ENCODE assay signal across 8 cellular contexts in the genomic region with DNA sequence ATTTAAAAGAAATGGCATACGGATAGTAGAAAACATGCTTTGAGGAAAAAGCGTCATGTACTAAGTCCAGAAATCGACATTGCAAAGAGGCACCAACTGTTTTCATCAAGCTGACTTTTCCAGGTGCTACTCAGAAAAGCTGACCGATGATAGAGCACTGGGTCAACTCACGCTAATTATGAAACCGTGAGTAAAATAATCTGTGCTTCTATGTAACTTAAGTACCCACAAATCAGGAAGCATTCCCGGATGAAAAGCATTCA. TPM values are rescaled to one million over a fixed set of nuclear protein-coding genes. Genes with fewer than 3 reads are reported as not detected.
A peak's percentile ranks its signal among the peaks of the same experiment; 100 is the strongest.
DNase-seq lines count a peak whose midpoint lies in the region; ATAC-seq and TF ChIP-seq lines count a peak whose summit lies in the region.

No MANE protein-coding gene starts in this region.

- H3K9me3 Mint-ChIP-seq in Calu3 (ENCODE audit: low read depth, unreplicated experiment) (no peaks in the 10 kb centered on the region), mesothelial cell of epicardium (no peaks in the 10 kb centered on the region)

- DNase-seq in Calu3 (no peak), cardiac fibroblast (ENCODE audit: low read depth in 2 of 2) (no peak), mesothelial cell of epicardium (ENCODE audit: low spot score in 2 of 2, unreplicated experiment in 2 of 2) (no peak), GM10266 (ENCODE audit: extremely low spot score) (no peak), glomerular visceral epithelial cell (ENCODE audit: extremely low spot score) (no peak)
- DNase-seq in stimulated activated CD4-positive, alpha-beta T cell treated with anti-CD3 and anti-CD28 coated beads, Interleukin-1b, Interleukin-23, amount 100 ng/mL, for 48 hours = no peak

- peak; percentile 30 for ATAC-seq in GM21360 (IDR thresholded peaks at IDR 0.05; ENCODE audit: unreplicated experiment)
- ATAC-seq in HG03565 (IDR thresholded peaks at IDR 0.05; ENCODE audit: unreplicated experiment) = peak; percentile 5

- H3K27me3 Mint-ChIP-seq in Calu3 (ENCODE audit: unreplicated experiment) = no peaks in the 10 kb centered on the region
- H3K27me3 Mint-ChIP-seq in mesothelial cell of epicardium (ENCODE audit: low read depth) = peaks cover 5% of the 10 kb centered on the region

- intact Hi-C loops in Calu3 (cut with micrococcal nuclease; ENCODE audit: unreplicated experiment) = no loop called here

- peak overlapping the region; percentile 88 for H3K4me3 Mint-ChIP-seq in Calu3 (ENCODE audit: low read depth, unreplicated experiment)
- H3K4me3 Mint-ChIP-seq in mesothelial cell of epicardium = peak overlapping the region; percentile 96

- BruUV-seq in Calu3 (replicated peaks; lab: Mats Ljungman, UMichigan) = no TSS peak

- H3K27ac Mint-ChIP-seq in Calu3 (ENCODE audit: unreplicated experiment) (peak overlapping the region; percentile 93), mesothelial cell of epicardium (peak overlapping the region; percentile 99)

- peaks cover 31% of the 10 kb centered on the region for H3K36me3 Mint-ChIP-seq in Calu3 (ENCODE audit: insufficient read depth, unreplicated experiment)
- no peaks in the 10 kb centered on the region for H3K36me3 Mint-ChIP-seq in mesothelial cell of epicardium

- H3K4me1 Mint-ChIP-seq in Calu3 (ENCODE audit: low read depth, unreplicated experiment) (peaks cover 15% of the 10 kb centered on the region), mesothelial cell of epicardium (peaks cover 21% of the 10 kb centered on the region)

- no peak for TF ChIP-seq CTCF in Calu3 (IDR thresholded peaks at IDR 0.05; ENCODE audit: unreplicated experiment)
- no peak for TF ChIP-seq CTCF in cardiac fibroblast (IDR thresholded peaks at IDR 0.05; ENCODE audit: low read depth, low read length)
- TF ChIP-seq CTCF in mesothelial cell of epicardium (IDR thresholded peaks at IDR 0.05; ENCODE audit: unreplicated experiment) = no peak
- TF ChIP-seq CTCF in GM10266 (IDR thresholded peaks at IDR 0.05; ENCODE audit: control insufficient read depth, insufficient read depth, low read depth, missing control alignments) = no peak

- CTCF ChIA-PET in Calu3 (lab: Charles Lee) = no interaction called here

- H3K4me3 ChIP-seq in cardiac fibroblast (replicated peaks in 1 of 2; ENCODE audit: low read depth in 2 of 2, low read length in 2 of 2) = peak overlapping the region; percentile 91 to 93

RNA-seq across cellular contexts. Expression of gene NUP35, which starts 0.4 kb away (rescaled TPM):
- total RNA-seq in Calu3 (2022) (35.9 and 38.5 TPM in 2 replicates), mesothelial cell of epicardium (17.0 to 22.6 TPM (median 19.8 TPM) in 3 replicates)

RNA-seq across cellular contexts. Expression of gene DUSP19, which starts 45.3 kb away (rescaled TPM):
- total RNA-seq in Calu3 (2022) = 1.6 and 2.7 TPM in 2 replicates
- total RNA-seq in mesothelial cell of epicardium = 3.5 to 4.3 TPM (median 4.3 TPM) in 3 replicates
